Comparison of ENCODE assay signal across 19 cellular contexts in the genomic region with DNA sequence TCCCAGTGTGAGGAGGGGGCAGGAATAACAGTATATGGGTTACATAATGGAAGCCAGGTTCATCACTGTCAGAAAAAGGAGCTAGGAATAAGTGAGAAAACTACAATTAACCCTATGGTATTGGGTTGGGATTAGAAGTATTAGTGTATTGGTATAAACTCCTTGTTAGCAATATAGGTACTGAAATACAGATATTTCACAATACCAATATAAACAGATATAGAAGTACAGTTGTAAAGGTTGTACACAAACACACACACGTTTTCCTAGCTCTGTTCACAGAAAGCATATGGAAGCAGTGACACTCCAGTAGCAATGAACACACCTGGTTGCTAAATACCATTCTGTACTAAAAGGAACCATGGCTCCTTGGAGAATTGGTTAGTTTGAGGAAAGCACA.
DNase-seq lines count a peak whose midpoint lies in the region; ATAC-seq, FAIRE-seq and TF ChIP-seq lines count a peak whose summit lies in the region.
"Had no signal": no experiment of that assay in that cellular context is flagged by ENCODE, and none has a peak within 500 bp of the region (broad histone marks: within the 10 kb centered on the region; RNA-seq: fewer than 3 reads in every experiment).

No MANE protein-coding gene starts in this region.

- 77% methylated on average over 1 of the region's 1 CpG for WGBS in HepG2 (ENCODE audit: low lambda C conversion rate)
- WGBS in right lobe of liver (ENCODE audit: insufficient coverage, low coverage, low lambda C conversion rate, missing lambda C conversion rate): 71% methylated on average over 1 of the region's 1 CpG
- no CpG with 5 or more reads among the region's 1 CpG for WGBS in mesenchymal stem cell

- peak overlapping the region; percentile 41 for H4K8ac ChIP-seq in mesenchymal stem cell (ENCODE audit: low read length)

- H3K23ac ChIP-seq in mesenchymal stem cell (ENCODE audit: low read length in 2 of 2): no peak overlapping the region

- no peak overlapping the region for H3K14ac ChIP-seq in mesenchymal stem cell (ENCODE audit: low read length in 2 of 2)

- CTCF ChIA-PET in HepG2 (lab: Yijun Ruan, JAX; ENCODE audit: low intra/inter-chr PET ratio, low total read pairs): no interaction called here

- H3K4me1 ChIP-seq in HepG2 (ENCODE audit: insufficient read depth, low read length) (0 out of 2 replicates have a peak, but pooled peaks cover 4% of the 10 kb centered on the region), right lobe of liver (no peaks in the 10 kb centered on the region), mesenchymal stem cell (ENCODE audit: control insufficient read depth, insufficient read depth, low read depth, low read length) (no peaks in the 10 kb centered on the region)
- H3K4me1 ChIP-seq: BLaER1 treated with 17β-estradiol and CSF1 and Interleukin-3, amounts not matched to agents 10 nM and 100 nM; Caco-2 had no signal

- no TSS peak for BruUV-seq in HepG2 (replicated peaks; lab: Mats Ljungman, UMichigan)

- no peaks in the 10 kb centered on the region for H4K20me1 ChIP-seq in HepG2 (ENCODE audit: insufficient read depth, low read length)
- H4K20me1 ChIP-seq: BLaER1 treated with 17β-estradiol and CSF1 and Interleukin-3, amounts not matched to agents 10 nM and 100 nM had no signal

- H2AK5ac ChIP-seq in mesenchymal stem cell (ENCODE audit: low read length, severe bottlenecking): no peak overlapping the region

- no peak overlapping the region for H4K91ac ChIP-seq in mesenchymal stem cell (ENCODE audit: low read length)

- no peak overlapping the region for H2AFZ ChIP-seq in HepG2 (ENCODE audit: low read length)
- H2AFZ ChIP-seq in mesenchymal stem cell (ENCODE audit: low read depth, low read length): no peak overlapping the region

- no peak overlapping the region for H2BK12ac ChIP-seq in mesenchymal stem cell (ENCODE audit: low read length in 2 of 2)

- TF ChIP-seq EP300 in HepG2 (IDR thresholded peaks at IDR 0.05; ENCODE audit: low read depth in 2 of 2, low read length in 2 of 2) (no peak), HepG2 (CRISPR knock-in tag; IDR thresholded peaks at IDR 0.05; ENCODE audit: borderline replicate concordance) (no peak)

- intact Hi-C loops in HepG2 (cut with micrococcal nuclease; ENCODE audit: unreplicated experiment) (no loop called here), right lobe of liver (cut with DNase I) (no loop called here)

- no peaks in the 10 kb centered on the region for H3K79me1 ChIP-seq in mesenchymal stem cell (replicated peaks; ENCODE audit: low read length, poor library complexity, severe bottlenecking)

- H3K9me3 ChIP-seq in HepG2 (ENCODE audit: low read length) (no peaks in the 10 kb centered on the region), right lobe of liver (no peaks in the 10 kb centered on the region), mesenchymal stem cell (ENCODE audit: control insufficient read depth, low read length) (peaks cover 9% of the 10 kb centered on the region)

- no peak for TF ChIP-seq POLR2A in HepG2 (IDR thresholded peaks at IDR 0.05; ENCODE audit: insufficient read depth in 1 of 2, low read depth in 2 of 2, low read length in 2 of 2)
- no peak for TF ChIP-seq POLR2A in right lobe of liver (IDR thresholded peaks at IDR 0.05)

- no peak overlapping the region for H2BK5ac ChIP-seq in mesenchymal stem cell (ENCODE audit: low read depth, low read length, poor library complexity, severe bottlenecking)

- H3K36me3 ChIP-seq in HepG2 (replicated peaks in 1 of 2; ENCODE audit: control insufficient read depth in 1 of 2, insufficient read depth in 2 of 2, low read length in 2 of 2) (peaks cover 2 to 25% of the 10 kb centered on the region in 2 experiments; a peak in 4 of 5 replicates), right lobe of liver (peaks cover 0 to 17% (median 0%) of the 10 kb centered on the region in 4 donors), mesenchymal stem cell (ENCODE audit: control insufficient read depth in 1 of 2, insufficient read depth in 2 of 2, low read depth in 1 of 2, low read length in 2 of 2) (peaks cover 0 to 63% of the 10 kb centered on the region in 2 experiments)

- H3K4me3 ChIP-seq in HepG2 (replicated peaks in 1 of 3; ENCODE audit: insufficient read depth in 1 of 3, low read depth in 2 of 3, low read length in 3 of 3): no peak overlapping the region
- H3K4me3 ChIP-seq in right lobe of liver: no peak overlapping the region
- H3K4me3 ChIP-seq in mesenchymal stem cell (ENCODE audit: insufficient read depth in 1 of 2, low read depth in 1 of 2, low read length in 2 of 2): no peak overlapping the region
- H3K4me3 ChIP-seq: BLaER1 treated with 17β-estradiol and CSF1 and Interleukin-3, amounts not matched to agents 10 nM and 100 nM had no signal

- FAIRE-seq in HepG2 (lab: Jason Lieb, UNC): no peak
- FAIRE-seq: D721Med, G401.6, GM12891, GM19239 had no signal

- no peak for TF ChIP-seq CTCF in HepG2 (CRISPR knock-in tag; IDR thresholded peaks at IDR 0.05)
- no peak for TF ChIP-seq CTCF in right lobe of liver (IDR thresholded peaks at IDR 0.05)

- H3K27ac ChIP-seq in HepG2 (ENCODE audit: extremely low read length, insufficient read depth, low read length): no peak overlapping the region
- no peak overlapping the region for H3K27ac ChIP-seq in right lobe of liver
- no peak overlapping the region for H3K27ac ChIP-seq in mesenchymal stem cell (ENCODE audit: low read length, poor library complexity, severe bottlenecking)
- H3K27ac ChIP-seq: 22Rv1; BLaER1 treated with 17β-estradiol and CSF1 and Interleukin-3, amounts not matched to agents 10 nM and 100 nM; C4-2B had no signal

- no peaks in the 10 kb centered on the region for H3K79me2 ChIP-seq in HepG2 (ENCODE audit: insufficient read depth, low read length)

- ATAC-seq in HepG2: no peak
- ATAC-seq in right lobe of liver: no peak
- no peak for ATAC-seq in GM21619 (IDR thresholded peaks at IDR 0.05; ENCODE audit: unreplicated experiment)
- ATAC-seq: CD8-positive, alpha-beta T cell had no signal

- H3K9ac ChIP-seq in HepG2 (ENCODE audit: insufficient read depth, low read depth, low read length): no peak overlapping the region
- H3K9ac ChIP-seq in mesenchymal stem cell (ENCODE audit: low read length): no peak overlapping the region
- H3K9ac ChIP-seq: BLaER1 treated with 17β-estradiol and CSF1 and Interleukin-3, amounts not matched to agents 10 nM and 100 nM had no signal

- no peak overlapping the region for H3K4ac ChIP-seq in mesenchymal stem cell (ENCODE audit: low read depth in 1 of 2, low read length in 2 of 2)

- no peak for TF ChIP-seq RAD21 in HepG2 (CRISPR knock-in tag; IDR thresholded peaks at IDR 0.05)

- DNase-seq in HepG2 (ENCODE audit: low spot score) (no peak), right lobe of liver (no peak), mesenchymal stem cell (no peak), AML-193 (lab: John Stamatoyannopoulos, UW) (no peak)
- DNase-seq: ACHN; Caco-2; Calu3; CD4-positive, alpha-beta T cell; CD8-positive, alpha-beta T cell; DMS79 treated with DMSO at 0.1 percent for 48 hours; GF-D8 had no signal

- POLR2A ChIA-PET in HepG2 (lab: Yijun Ruan, JAX): no interaction called here

- in situ Hi-C loops in HepG2 (cut with HindIII; ENCODE audit: extremely low pct_ligation_motif_present, low pct_unique_long_range_greater_than_20kb): no loop called here

- no peak overlapping the region for H3K4me2 ChIP-seq in HepG2 (ENCODE audit: low read depth, low read length)
- no peak overlapping the region for H3K4me2 ChIP-seq in mesenchymal stem cell (ENCODE audit: low read length, poor library complexity, severe bottlenecking)
- H3K4me2 ChIP-seq: BLaER1 treated with 17β-estradiol and CSF1 and Interleukin-3, amounts not matched to agents 10 nM and 100 nM had no signal

- H2BK120ac ChIP-seq in mesenchymal stem cell (ENCODE audit: low read depth, low read length): no peak overlapping the region

- no peaks in the 10 kb centered on the region for H3K27me3 ChIP-seq in HepG2 (ENCODE audit: control insufficient read depth in 1 of 2, insufficient read depth in 2 of 2, low read length in 2 of 2)
- H3K27me3 ChIP-seq in right lobe of liver: no peaks in the 10 kb centered on the region
- no peaks in the 10 kb centered on the region for H3K27me3 ChIP-seq in mesenchymal stem cell (ENCODE audit: control insufficient read depth in 1 of 2, insufficient read depth in 1 of 2, low read length in 2 of 2)
- H3K27me3 ChIP-seq: BLaER1 treated with 17β-estradiol and CSF1 and Interleukin-3, amounts not matched to agents 10 nM and 100 nM had no signal

- H2BK15ac ChIP-seq in mesenchymal stem cell (ENCODE audit: low read depth, poor library complexity, severe bottlenecking): no peak overlapping the region

- H3K18ac ChIP-seq in mesenchymal stem cell (ENCODE audit: low read depth in 1 of 2, low read length in 2 of 2): no peak overlapping the region

TF ChIP-seq in HepG2, 621 proteins besides CTCF, POLR2A, EP300 and RAD21:
- TF ChIP-seq CEBPB (IDR thresholded peaks at IDR 0.05; ENCODE audit: borderline replicate concordance, low read depth, low read length) (peak; percentile 70; the same call in 1 of the 2 replicates), AHR (CRISPR knock-in tag; IDR thresholded peaks at IDR 0.05) (no peak), ETS1 (CRISPR knock-in tag; IDR thresholded peaks at IDR 0.05) (no peak)
TF ChIP-seq in HepG2: peak in this region for 1.
